17 cellular contexts compared by ENCODE assay signal in genomic region chr12:62520361-62520760, GRCh38.
"Had no signal": no experiment of that assay in that cellular context is flagged by ENCODE, and none has a peak within 500 bp of the region (broad histone marks: within the 10 kb centered on the region; RNA-seq: fewer than 3 reads in every experiment).

No MANE protein-coding gene starts in this region.

- H3K9ac ChIP-seq: parathyroid adenoma had no signal

- DNase-seq: activated CD4-positive, alpha-beta T cell treated with anti-CD3 and anti-CD28 coated beads, Interleukin-2, amount 50 U/mL, for 1 hour; activated CD4-positive, CD25-positive, alpha-beta regulatory T cell treated with anti-CD3 and anti-CD28 coated beads, Interleukin-2, amount 50 U/mL, for 72 hours; activated CD8-positive, alpha-beta memory T cell treated with anti-CD3 and anti-CD28 coated beads, Interleukin-2, amount 50 U/mL, for 4 hours; activated naive CD4-positive, alpha-beta T cell treated with anti-CD3 and anti-CD28 coated beads for 36 hours; activated T-cell treated with anti-CD3 and anti-CD28 coated beads, Interleukin-2, amount 50 U/mL, for 4 hours; body of pancreas; foreskin keratinocyte; glutamatergic neuron; lower lobe of right lung; sigmoid colon; stimulated activated CD4-positive, alpha-beta T cell treated with anti-CD3 and anti-CD28 coated beads, Interleukin-4, amount 100 ng/mL, for 4 hours; upper lobe of right lung had no signal

- H3K36me3 ChIP-seq: colonic mucosa had no signal

- ATAC-seq: activated T-cell treated with anti-CD3 and anti-CD28 coated beads, Interleukin-2, amount 50 U/mL, for 4 hours; body of pancreas; foreskin keratinocyte; lower lobe of right lung; natural killer cell treated with Interleukin-12 subunit alpha and Interleukin-12 subunit beta and Interleukin-15 and Interleukin-18, amount 100 ng/mL, for 72 hours; stimulated activated memory B cell treated with anti-CD40 and anti-IgM and Interleukin-4, amounts not matched to agents 10 μg/mL and 1 μg/mL and 100 μg/mL, for 72 hours; upper lobe of right lung had no signal

- FAIRE-seq: islet of Langerhans had no signal

- H3K4me3 ChIP-seq: body of pancreas, colonic mucosa, lower lobe of right lung, sigmoid colon, upper lobe of right lung had no signal

- H3K27ac ChIP-seq: body of pancreas, colonic mucosa, foreskin keratinocyte, lower lobe of right lung, parathyroid adenoma, sigmoid colon, upper lobe of right lung had no signal

- H3K4me1 ChIP-seq: colonic mucosa, foreskin keratinocyte, lower lobe of right lung, parathyroid adenoma, sigmoid colon, upper lobe of right lung had no signal

- H3K79me2 ChIP-seq: parathyroid adenoma had no signal

- H3K9me3 ChIP-seq: body of pancreas, colonic mucosa, lower lobe of right lung, sigmoid colon, upper lobe of right lung had no signal

- H3K27me3 ChIP-seq: body of pancreas, colonic mucosa, foreskin keratinocyte, sigmoid colon, upper lobe of right lung had no signal

- H2AFZ ChIP-seq: parathyroid adenoma had no signal
